Comparison of ENCODE assay signal across 7 cellular contexts in the genomic region with DNA sequence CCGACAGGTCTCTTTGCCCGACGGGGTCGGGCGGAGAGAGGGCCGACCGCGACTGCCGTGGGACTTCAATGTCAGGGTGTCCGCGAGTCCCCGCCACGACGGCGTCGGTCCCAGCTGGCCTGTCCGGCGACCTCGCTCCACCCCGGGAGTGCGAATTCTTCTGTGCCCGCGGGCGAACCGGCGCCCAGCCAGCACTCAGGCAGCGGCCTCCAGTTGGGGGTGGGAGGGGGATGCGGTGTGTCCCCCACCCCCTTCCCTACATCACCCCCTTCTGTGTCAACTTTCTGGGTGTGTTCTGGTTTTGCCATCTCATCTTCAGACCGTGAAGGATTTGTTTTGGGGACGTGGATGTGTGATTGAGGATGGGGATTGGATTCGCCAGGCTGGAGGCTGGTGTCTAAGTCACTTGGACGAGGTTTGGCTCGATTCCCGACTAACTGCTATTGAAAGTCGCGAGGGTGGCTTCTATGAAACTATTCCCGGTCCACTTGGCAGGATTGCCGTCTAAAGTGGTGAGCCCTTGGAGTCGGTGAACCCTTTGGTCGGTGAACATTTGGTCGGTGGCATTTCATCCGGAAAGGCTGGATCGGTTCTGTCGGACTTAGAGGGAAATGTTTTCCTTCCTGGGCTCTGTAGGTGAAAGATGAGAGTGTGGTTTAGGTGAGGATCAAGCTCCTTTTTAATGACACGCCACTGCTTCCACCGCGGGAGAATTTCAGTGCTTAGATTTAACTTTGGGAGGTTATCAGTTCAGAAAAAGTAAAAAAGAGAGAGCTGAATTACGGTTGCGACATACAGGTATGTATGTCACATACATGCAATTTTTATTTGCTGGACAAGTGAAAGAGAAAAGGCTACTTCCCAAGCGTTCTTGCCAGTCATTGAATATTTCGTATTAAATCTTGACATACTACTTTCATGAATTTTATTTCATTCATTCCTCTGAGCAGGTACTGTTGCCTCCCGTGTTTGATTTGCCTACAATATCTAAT. TPM values are rescaled to one million over a fixed set of nuclear protein-coding genes. Genes with fewer than 3 reads are reported as not detected.
DNase-seq lines count a peak whose midpoint lies in the region; ATAC-seq and TF ChIP-seq lines count a peak whose summit lies in the region.

No MANE protein-coding gene starts in this region.

- in situ Hi-C loops in KBM-7 (cut with MboI; ENCODE audit: low pct_unique_long_range_greater_than_20kb, low sequenced_read_pairs) = no loop called here

- H3K4me3 ChIP-seq in foreskin fibroblast (ENCODE audit: low read depth in 1 of 2, low read length in 2 of 2) = peak overlapping the region; percentile 86 to 95

- H3K4me3 Mint-ChIP-seq in neural crest cell = no peak overlapping the region

- no peaks in the 10 kb centered on the region for H3K9me3 Mint-ChIP-seq in neural crest cell

- ATAC-seq in GM21515 (IDR thresholded peaks at IDR 0.05; ENCODE audit: unreplicated experiment) (peak; percentile 36), HG03469 (IDR thresholded peaks at IDR 0.05; ENCODE audit: unreplicated experiment) (no peak)

- TF ChIP-seq CTCF in foreskin fibroblast (IDR thresholded peaks at IDR 0.05; ENCODE audit: low read depth, low read length) (no peak), neural crest cell (conservative IDR thresholded peaks at IDR 0.05) (no peak)

- peaks cover 25% of the 10 kb centered on the region for H3K4me1 Mint-ChIP-seq in neural crest cell

- H3K27ac Mint-ChIP-seq in neural crest cell (ENCODE audit: unreplicated experiment) = peak overlapping the region; percentile 81

- no peaks in the 10 kb centered on the region for H3K36me3 Mint-ChIP-seq in neural crest cell (ENCODE audit: low read depth)

- peak; percentile 67 for DNase-seq in ELR (ENCODE audit: low read depth)
- peak; percentile 42 for DNase-seq in KBM-7
- DNase-seq in activated T-cell treated with anti-CD3 and anti-CD28 coated beads for 48 hours (ENCODE audit: low read depth) = peak; percentile 25
- DNase-seq in foreskin fibroblast = peak; percentile 20 to 62
- DNase-seq in neural crest cell (ENCODE audit: low read depth, low spot score) = no peak

- peaks cover 23% of the 10 kb centered on the region for H3K27me3 Mint-ChIP-seq in neural crest cell (ENCODE audit: low read depth)

RNA-seq across cellular contexts. Expression of gene ABCD3, which starts 0.8 kb away (rescaled TPM):
- 35.0 and 36.4 TPM in 2 replicates for total RNA-seq in neural crest cell
